Comparison of ENCODE assay signal across 9 cellular contexts in the genomic region with DNA sequence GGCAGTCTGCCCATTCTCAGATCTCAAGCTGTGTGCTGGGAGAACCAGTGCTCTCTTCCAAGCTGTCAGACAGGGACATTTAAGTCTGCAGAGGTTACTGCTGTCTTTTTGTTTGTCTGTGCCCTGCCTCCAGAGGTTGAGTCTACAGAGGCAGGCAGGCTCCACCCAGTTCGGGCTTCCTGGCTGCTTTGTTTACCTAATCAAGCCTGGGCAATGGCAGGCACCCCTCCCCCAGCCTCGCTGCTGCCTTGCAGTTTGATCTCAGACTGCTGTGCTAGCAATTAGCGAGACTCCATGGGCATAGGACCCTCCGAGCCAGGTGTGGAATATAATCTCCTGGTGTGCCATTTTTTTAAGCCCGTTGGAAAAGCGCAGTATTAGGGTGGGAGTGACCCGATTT. TPM values are rescaled to one million over a fixed set of nuclear protein-coding genes. Genes with fewer than 3 reads are reported as not detected.
A peak's percentile ranks its signal among the peaks of the same experiment; 100 is the strongest.
DNase-seq lines count a peak whose midpoint lies in the region; ATAC-seq, FAIRE-seq and TF ChIP-seq lines count a peak whose summit lies in the region.
"Not testable (repeated sequence)": the region's sequence is repeated elsewhere in the genome, so short reads cannot be mapped to it uniquely, and the experiment has no call there.
"Had no signal": no experiment of that assay in that cellular context is flagged by ENCODE, and none has a peak within 500 bp of the region (broad histone marks: within the 10 kb centered on the region; RNA-seq: fewer than 3 reads in every experiment).

No MANE protein-coding gene starts in this region.

- ATAC-seq in A549 = peak in 1 of 2 experiments; percentile 68; a peak in 1 of 6 replicates
- not testable (repeated sequence) for ATAC-seq in T-helper 17 cell
- peak; percentile 60 for ATAC-seq in esophagus mucosa

- 21% methylated on average over 7 of the region's 7 CpGs for WGBS in A549 (ENCODE audit: missing lambda C conversion rate)
- 66% methylated on average over 7 of the region's 7 CpGs; no CpG with 5 or more reads in 1 of the 2 donors for WGBS in transverse colon (ENCODE audit: low coverage in 1 of 2), 2 donors

- FAIRE-seq in A549 (lab: Jason Lieb, UNC) = not testable (repeated sequence)

- peak in 1 of 2 experiments; percentile 39 for DNase-seq in A549 (ENCODE audit: low read depth in 1 of 2, low spot score in 1 of 2)
- peak in 2 of 3 experiments; percentile 10 to 39 for DNase-seq in NCI-H1417 (lab: John Stamatoyannopoulos, UW)
- DNase-seq in NCI-H69 (lab: John Stamatoyannopoulos, UW) = peak; percentile 52
- DNase-seq in RPMI8226 = peak; percentile 55
- not testable (repeated sequence) for DNase-seq in T-helper 17 cell
- DNase-seq in transverse colon = peak; percentile 17

- not testable (repeated sequence) for H3K36me3 Mint-ChIP-seq in T-helper 17 cell (ENCODE audit: low read depth)

- CTCF ChIA-PET in A549 (lab: Yijun Ruan, JAX) = interaction anchor here (0.7 kb wide), 1 partner anchor 85 kb away, joined by 3 read pairs; no protein-coding TSS in a partner anchor
- CTCF ChIA-PET in HEK293 (lab: Yijun Ruan, JAX) = interaction anchor here (0.7 kb wide), 1 partner anchor 13 kb away, joined by 3 read pairs; no protein-coding TSS in a partner anchor

- TF ChIP-seq CTCF in A549 (IDR thresholded peaks at IDR 0.05); HEK293 (tag by site-specific recombination; IDR thresholded peaks at IDR 0.05); transverse colon (IDR thresholded peaks at IDR 0.05): not testable (repeated sequence)

- H3K9me3 ChIP-seq in A549; HEK293 (ENCODE audit: control insufficient read depth, insufficient read depth, low read depth, low read length); T-helper 17 cell (ENCODE audit: control insufficient read depth, low read length, poor library complexity, severe bottlenecking); transverse colon: not testable (repeated sequence)

- not testable (repeated sequence) for TF ChIP-seq RAD21 in A549 (conservative IDR thresholded peaks at IDR 0.05 in 1 of 2, IDR thresholded peaks at IDR 0.05 in 1 of 2)

- not testable (repeated sequence) for H3K27ac Mint-ChIP-seq in T-helper 17 cell

- peak overlapping the region in 1 of 2 experiments; percentile 71; a peak in 3 of 6 replicates for H3K27ac ChIP-seq in A549
- not testable (repeated sequence) for H3K27ac ChIP-seq in HEK293 (ENCODE audit: extremely low read depth, low read depth, low read length); transverse colon

- not testable (repeated sequence) for H3K4me1 ChIP-seq in A549; HEK293 (ENCODE audit: control insufficient read depth, insufficient read depth, low read length); transverse colon

- not testable (repeated sequence) for H3K36me3 ChIP-seq in HEK293 (ENCODE audit: control insufficient read depth in 2 of 2, insufficient read depth in 1 of 2, low read length in 2 of 2); transverse colon

- H3K4me2 ChIP-seq in A549 = peak overlapping the region; percentile 59

- in situ Hi-C loops in transverse colon (cut with MboI; ENCODE audit: low pct_ligation_motif_present in 1 of 4, low pct_unique_long_range_greater_than_20kb in 1 of 4, low sequenced_read_pairs in 3 of 4) = not testable (repeated sequence)

- H3K4me3 ChIP-seq in A549 = peak overlapping the region; percentile 29; the same call in 2 of the 3 replicates
- not testable (repeated sequence) for H3K4me3 ChIP-seq in HEK293 (ENCODE audit: low read depth, low read length); transverse colon

- H3K27me3 Mint-ChIP-seq in T-helper 17 cell = not testable (repeated sequence)

- POLR2A ChIA-PET in A549 (lab: Yijun Ruan, JAX); HEK293 (lab: Yijun Ruan, JAX): not testable (repeated sequence)

- H3K4me3 Mint-ChIP-seq in T-helper 17 cell = peak overlapping the region; percentile 15

- TF ChIP-seq POLR2A in A549 (IDR thresholded peaks at IDR 0.05; ENCODE audit: low read length); transverse colon (IDR thresholded peaks at IDR 0.05): not testable (repeated sequence)

- not testable (repeated sequence) for H3K4me1 Mint-ChIP-seq in T-helper 17 cell

- intact Hi-C loops in transverse colon (cut with DNase I; ENCODE audit: low total_unique reads) = not testable (repeated sequence)

- not testable (repeated sequence) for TF ChIP-seq EP300 in A549 (IDR thresholded peaks at IDR 0.05); transverse colon (IDR thresholded peaks at IDR 0.05; ENCODE audit: low read depth)

- not testable (repeated sequence) for H3K27me3 ChIP-seq in transverse colon

TF ChIP-seq in HEK293, 187 proteins besides CTCF, POLR2A, EP300 and RAD21:
- TF ChIP-seq GLIS1 (tag by site-specific recombination; IDR thresholded peaks at IDR 0.05) = 0 out of 2 replicates have a peak, but pooled peaks have one; percentile 0

RNA-seq across cellular contexts. Expression of gene PTGS1, which starts 43.3 kb away (rescaled TPM):
- 0.41 and 0.49 TPM in 2 replicates for polyA plus RNA-seq in A549 (2011; rRNA removed)
- 0.20 and 0.32 TPM in 2 replicates for polyA plus RNA-seq in A549 (2012; cell fraction: cytosol; rRNA removed)
- polyA plus RNA-seq in A549 (2012; cell fraction: nucleus; rRNA removed) = 0.37 and 0.43 TPM in 2 replicates
- polyA plus RNA-seq in A549 (2017; fragmentation: RNase III; extraction: RNeasy Plus Mini Kit Qiagen cat#74134 plus additional on column Dnase treatment) = 0.77 to 1.6 TPM (median 1.0 TPM) in 3 replicates
- polyA minus RNA-seq in A549 (2011; rRNA and poly(A)+ RNA removed) = 0.44 and 0.54 TPM in 2 replicates
- 100 to 1,000 TPM in 1 of 2 donors, 1 to 10 TPM in 1; 3.0 to 123 TPM for total RNA-seq in T-helper 17 cell
- total RNA-seq in esophagus mucosa = 29.9 TPM
- total RNA-seq in transverse colon = 10 to 100 TPM; 14.2 to 27.9 (median 20.2) TPM
- polyA plus RNA-seq: CD8-positive, alpha-beta memory T cell had no signal
